Comparison of ENCODE assay signal across 10 cellular contexts in the genomic region with DNA sequence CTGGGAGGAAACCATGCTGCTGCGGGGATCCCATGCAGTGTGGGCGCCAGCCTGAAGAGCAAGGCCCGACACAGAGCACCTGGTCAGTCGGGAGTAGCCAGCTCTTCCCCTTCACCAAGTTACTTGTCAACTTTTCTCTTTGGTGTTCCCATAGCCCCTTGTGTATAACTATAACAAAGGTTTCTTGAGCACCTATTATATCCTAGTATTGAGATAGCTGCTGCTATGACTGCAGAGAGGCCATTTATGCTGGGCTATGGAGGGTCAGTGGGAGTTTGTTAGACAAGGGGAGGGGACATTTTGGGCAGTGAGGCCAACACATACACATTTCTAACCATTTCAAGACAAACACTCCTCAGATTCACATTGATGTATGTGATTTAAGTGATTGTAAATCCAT. TPM values are rescaled to one million over a fixed set of nuclear protein-coding genes. Genes with fewer than 3 reads are reported as not detected.
A peak's percentile ranks its signal among the peaks of the same experiment; 100 is the strongest.
DNase-seq lines count a peak whose midpoint lies in the region; ATAC-seq and TF ChIP-seq lines count a peak whose summit lies in the region.
"Had no signal": no experiment of that assay in that cellular context is flagged by ENCODE, and none has a peak within 500 bp of the region (broad histone marks: within the 10 kb centered on the region; RNA-seq: fewer than 3 reads in every experiment).

No MANE protein-coding gene starts in this region.

- no peaks in the 10 kb centered on the region for H3K9me3 Mint-ChIP-seq in activated CD8-positive, alpha-beta memory T cell treated with anti-CD3 and anti-CD28 coated beads, Interleukin-2, amount 10 ng/mL, durations not matched to agents 7 days and 5 days (ENCODE audit: low read depth)
- H3K9me3 Mint-ChIP-seq: nephron progenitor cell had no signal

- intact Hi-C loops in body of pancreas (cut with DNase I), result no loop called here

- peak overlapping the region; percentile 89 for H3K27ac Mint-ChIP-seq in activated CD8-positive, alpha-beta memory T cell treated with anti-CD3 and anti-CD28 coated beads, Interleukin-2, amount 10 ng/mL, durations not matched to agents 7 days and 5 days
- H3K27ac Mint-ChIP-seq: nephron progenitor cell had no signal

- peaks cover 10% of the 10 kb centered on the region for H3K36me3 Mint-ChIP-seq in activated CD8-positive, alpha-beta memory T cell treated with anti-CD3 and anti-CD28 coated beads, Interleukin-2, amount 10 ng/mL, durations not matched to agents 7 days and 5 days

- H3K27ac ChIP-seq in body of pancreas, result peak overlapping the region; percentile 33 to 74 (median 70)
- peak overlapping the region; percentile 89 to 92 for H3K27ac ChIP-seq in mucosa of rectum (ENCODE audit: low read depth in 2 of 2, low read length in 2 of 2)
- peak overlapping the region in 3 of 4 donors; percentile 8 to 51 (median 8) for H3K27ac ChIP-seq in tibial nerve

- ATAC-seq in activated CD8-positive, alpha-beta memory T cell treated with anti-CD3 and anti-CD28 coated beads, Interleukin-2, amount 10 ng/mL, durations not matched to agents 7 days and 5 days, result no peak
- ATAC-seq in body of pancreas, result no peak

- H3K4me1 Mint-ChIP-seq in activated CD8-positive, alpha-beta memory T cell treated with anti-CD3 and anti-CD28 coated beads, Interleukin-2, amount 10 ng/mL, durations not matched to agents 7 days and 5 days, result peaks cover 90% of the 10 kb centered on the region

- H3K27me3 ChIP-seq in body of pancreas (no peaks in the 10 kb centered on the region), mucosa of rectum (ENCODE audit: control insufficient read depth in 2 of 2, insufficient read depth in 2 of 2, low read length in 2 of 2) (no peaks in the 10 kb centered on the region), tibial nerve (no peaks in the 10 kb centered on the region), MG63 (no peaks in the 10 kb centered on the region)

- peak overlapping the region in 1 of 2 donors; percentile 58 for H3K9ac ChIP-seq in mucosa of rectum (ENCODE audit: low read depth in 1 of 2, low read length in 2 of 2)

- no peak overlapping the region for H3K4me3 Mint-ChIP-seq in activated CD8-positive, alpha-beta memory T cell treated with anti-CD3 and anti-CD28 coated beads, Interleukin-2, amount 10 ng/mL, durations not matched to agents 7 days and 5 days
- H3K4me3 Mint-ChIP-seq: nephron progenitor cell had no signal

- H3K4me3 ChIP-seq in body of pancreas (no peak overlapping the region), mucosa of rectum (ENCODE audit: low read length in 2 of 2) (peak overlapping the region in 1 of 2 donors; percentile 14), tibial nerve (no peak overlapping the region), MG63 (no peak overlapping the region)

- no peak for TF ChIP-seq EP300 in tibial nerve (IDR thresholded peaks at IDR 0.05)

- H3K27me3 Mint-ChIP-seq in activated CD8-positive, alpha-beta memory T cell treated with anti-CD3 and anti-CD28 coated beads, Interleukin-2, amount 10 ng/mL, durations not matched to agents 7 days and 5 days, result no peaks in the 10 kb centered on the region

- no peak for DNase-seq in activated CD8-positive, alpha-beta memory T cell treated with anti-CD3 and anti-CD28 coated beads, Interleukin-2, amount 10 ng/mL, durations not matched to agents 7 days and 5 days
- no peak for DNase-seq in activated CD8-positive, alpha-beta memory T cell treated with anti-CD3 and anti-CD28 coated beads, Interleukin-2, amount 50 U/mL, for 4 hours
- DNase-seq in body of pancreas, result no peak
- no peak for DNase-seq in tibial nerve (ENCODE audit: low spot score in 2 of 2)
- no peak for DNase-seq in glomerular visceral epithelial cell (ENCODE audit: extremely low spot score)
- no peak for DNase-seq in MG63
- DNase-seq in NCI-H1694 (lab: John Stamatoyannopoulos, UW), result no peak
- DNase-seq: NCI-H2107, nephron progenitor cell had no signal

- H3K4me1 ChIP-seq in body of pancreas (peaks cover 34% of the 10 kb centered on the region), mucosa of rectum (ENCODE audit: control insufficient read depth in 2 of 2, insufficient read depth in 2 of 2, low read length in 2 of 2) (peaks cover 56 to 72% of the 10 kb centered on the region in 2 donors), tibial nerve (peaks cover 0 to 34% (median 16%) of the 10 kb centered on the region in 4 donors)

- CTCF ChIA-PET in activated CD8-positive, alpha-beta memory T cell treated with anti-CD3 and anti-CD28 coated beads, Interleukin-2, amount 10 ng/mL, durations not matched to agents 7 days and 5 days (lab: Charles Lee), result interaction anchor here (1.5 kb wide), 1 partner anchor 8 kb away, joined by 3 read pairs; no protein-coding TSS in a partner anchor

- 91 to 96% methylated on average over 4 of the region's 4 CpGs for WGBS in body of pancreas, 2 donors
- 90 to 91% methylated on average over 4 of the region's 4 CpGs for WGBS in tibial nerve, 2 donors

- H3K36me3 ChIP-seq in body of pancreas (replicated peaks in 1 of 2; ENCODE audit: insufficient read depth in 1 of 2, low read depth in 2 of 2), result no peaks in the 10 kb centered on the region
- H3K36me3 ChIP-seq in mucosa of rectum (ENCODE audit: control insufficient read depth in 2 of 2, insufficient read depth in 2 of 2, low read length in 2 of 2), result no peaks in the 10 kb centered on the region
- no peaks in the 10 kb centered on the region for H3K36me3 ChIP-seq in tibial nerve
- peaks cover 9% of the 10 kb centered on the region for H3K36me3 ChIP-seq in MG63

- TF ChIP-seq CTCF in body of pancreas (IDR thresholded peaks at IDR 0.05) (no peak), tibial nerve (IDR thresholded peaks at IDR 0.05) (no peak)

- H3K9me3 ChIP-seq in body of pancreas (no peaks in the 10 kb centered on the region), mucosa of rectum (ENCODE audit: control insufficient read depth in 2 of 2, low read length in 2 of 2) (no peaks in the 10 kb centered on the region), tibial nerve (no peaks in the 10 kb centered on the region), MG63 (no peaks in the 10 kb centered on the region)

- TF ChIP-seq POLR2A in body of pancreas (IDR thresholded peaks at IDR 0.05), result no peak
- TF ChIP-seq POLR2A in tibial nerve (IDR thresholded peaks at IDR 0.05), result no peak

RNA-seq across cellular contexts. Expression of gene HK2, which starts 10.8 kb away (rescaled TPM):
- 10 to 100 TPM; 32.2 to 45.8 TPM for total RNA-seq in activated CD8-positive, alpha-beta memory T cell treated with anti-CD3 and anti-CD28 coated beads, Interleukin-2, amount 10 ng/mL, durations not matched to agents 7 days and 5 days
- 1 to 10 TPM; 1.3 to 9.2 TPM for total RNA-seq in body of pancreas
- 10 to 100 TPM in 1 of 4 donors, 1 to 10 TPM in 3; 6.5 to 13.4 (median 6.7) TPM for total RNA-seq in tibial nerve
- total RNA-seq in MG63 (2014; rRNA removed; shearing (Covaris generic); ENCODE audit: low replicate concordance), result 27.8 and 28.9 TPM in 2 replicates

Comparison
In these comparisons a context has a peak if more than half of its experiments do, and no peak if none do; other contexts are left out.
1. H3K27ac ChIP-seq: peak in every context shown above with its lines; median percentile 90 in mucosa of rectum; 70 in body of pancreas; 8 in tibial nerve.